25 cellular contexts compared by ENCODE assay signal in genomic region chr1:30514945-30515344, GRCh38.
"Had no signal": no experiment of that assay in that cellular context is flagged by ENCODE, and none has a peak within 500 bp of the region (broad histone marks: within the 10 kb centered on the region; RNA-seq: fewer than 3 reads in every experiment).

No MANE protein-coding gene starts in this region.

- H3K4me3 Mint-ChIP-seq: activated B cell treated with CpG ODN at 0.5 μM for 24 hours; activated CD4-positive, alpha-beta T cell treated with anti-CD3 and anti-CD28 coated beads for 36 hours; activated T-helper 17 cell treated with anti-CD3 and anti-CD28 coated beads, Interleukin-2, amount 50 U/mL, for 72 hours; mesothelial cell of epicardium; naive thymus-derived CD8-positive, alpha-beta T cell; T-helper 1 cell treated with Interleukin-12 subunit alpha and Interleukin-12 subunit beta and Interleukin-4 antibody, amounts not matched to agents 30 μg/mL and 1 μg/mL, for 36 hours had no signal

- H3K4me1 Mint-ChIP-seq: activated B cell treated with CpG ODN at 0.5 μM for 24 hours; activated CD4-positive, alpha-beta T cell treated with anti-CD3 and anti-CD28 coated beads for 36 hours; activated T-helper 17 cell treated with anti-CD3 and anti-CD28 coated beads, Interleukin-2, amount 50 U/mL, for 72 hours; mesothelial cell of epicardium; naive thymus-derived CD8-positive, alpha-beta T cell had no signal

- H3K27ac Mint-ChIP-seq: activated B cell treated with CpG ODN at 0.5 μM for 24 hours; activated CD4-positive, alpha-beta T cell treated with anti-CD3 and anti-CD28 coated beads for 36 hours; activated naive CD4-positive, alpha-beta T cell treated with anti-CD3 and anti-CD28 coated beads, Interleukin-2, amount 50 U/mL, for 72 hours; activated T-helper 17 cell treated with anti-CD3 and anti-CD28 coated beads, Interleukin-2, amount 50 U/mL, for 72 hours; mesothelial cell of epicardium; naive thymus-derived CD8-positive, alpha-beta T cell; T-helper 1 cell treated with Interleukin-12 subunit alpha and Interleukin-12 subunit beta and Interleukin-4 antibody, amounts not matched to agents 30 μg/mL and 1 μg/mL, for 36 hours had no signal

- H3K36me3 ChIP-seq: breast epithelium, neutrophil, pancreas, right lobe of liver, upper lobe of right lung had no signal

- H3K4me1 ChIP-seq: breast epithelium, pancreas, right lobe of liver, upper lobe of right lung had no signal

- H3K36me3 Mint-ChIP-seq: activated naive CD4-positive, alpha-beta T cell treated with anti-CD3 and anti-CD28 coated beads, Interleukin-2, amount 50 U/mL, for 72 hours; mesothelial cell of epicardium; naive thymus-derived CD8-positive, alpha-beta T cell had no signal

- H3K4me3 ChIP-seq: breast epithelium, hepatocyte, pancreas, right lobe of liver, upper lobe of right lung had no signal

- ATAC-seq: activated CD4-positive, alpha-beta T cell treated with anti-CD3 and anti-CD28 coated beads for 36 hours; activated naive CD4-positive, alpha-beta T cell treated with anti-CD3 and anti-CD28 coated beads, Interleukin-2, amount 50 U/mL, for 72 hours; activated T-helper 17 cell treated with anti-CD3 and anti-CD28 coated beads, Interleukin-2, amount 50 U/mL, for 72 hours; esophagus mucosa; left ventricle myocardium superior; naive thymus-derived CD8-positive, alpha-beta T cell; pancreas; upper lobe of right lung had no signal

- H3K9me3 ChIP-seq: breast epithelium, neutrophil, pancreas, right lobe of liver, upper lobe of right lung had no signal

- DNase-seq: activated B cell treated with CpG ODN at 0.5 μM for 24 hours; activated CD4-positive, alpha-beta T cell treated with anti-CD3 and anti-CD28 coated beads for 36 hours; activated CD4-positive, alpha-beta T cell treated with anti-CD3 and anti-CD28 coated beads, Interleukin-2, amount 50 U/mL, for 48 hours; cerebellar nuclear complex; effector CD4-positive, alpha-beta T cell; foreskin melanocyte; glutamatergic neuron; kidney glomerular epithelial cell; left ventricle myocardium superior; mammary epithelial cell; right lobe of liver; small intestine; stimulated activated CD4-positive, alpha-beta T cell treated with anti-CD3 and anti-CD28 coated beads, Interleukin-15, amount 100 ng/mL, for 24 hours; stimulated activated naive CD4-positive, alpha-beta T cell; upper lobe of right lung had no signal

- H3K27me3 ChIP-seq: breast epithelium, hepatocyte, neutrophil, pancreas, right lobe of liver had no signal

- H3K27ac ChIP-seq: breast epithelium, hepatocyte, neutrophil, pancreas, right lobe of liver, upper lobe of right lung had no signal

- H3K9me3 Mint-ChIP-seq: activated B cell treated with CpG ODN at 0.5 μM for 24 hours; activated naive CD4-positive, alpha-beta T cell treated with anti-CD3 and anti-CD28 coated beads, Interleukin-2, amount 50 U/mL, for 72 hours; activated T-helper 17 cell treated with anti-CD3 and anti-CD28 coated beads, Interleukin-2, amount 50 U/mL, for 72 hours; mesothelial cell of epicardium; naive thymus-derived CD8-positive, alpha-beta T cell; T-helper 1 cell treated with Interleukin-12 subunit alpha and Interleukin-12 subunit beta and Interleukin-4 antibody, amounts not matched to agents 30 μg/mL and 1 μg/mL, for 36 hours had no signal

- H2AFZ ChIP-seq: hepatocyte had no signal

- H3K4me2 ChIP-seq: hepatocyte had no signal
